22 cellular contexts compared by ENCODE assay signal in the genomic region with DNA sequence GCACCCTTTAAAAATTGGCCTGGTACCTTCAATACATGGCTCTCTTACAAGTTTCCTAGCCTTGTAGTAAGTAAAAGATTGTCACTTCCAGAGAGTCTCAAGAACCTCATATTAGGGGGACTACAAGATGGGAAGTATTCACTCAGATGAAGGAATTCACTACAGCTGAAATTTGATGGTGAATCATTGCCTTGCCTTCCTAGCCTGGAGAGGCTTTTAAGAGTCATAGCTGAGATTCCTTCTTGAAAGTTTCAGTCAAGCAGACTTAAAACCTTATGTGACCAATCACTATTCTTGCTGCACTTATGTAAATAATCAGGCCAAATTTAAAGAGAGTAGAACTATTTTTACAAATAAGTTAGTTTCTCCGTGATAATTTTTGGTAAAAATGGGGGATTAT.
"Had no signal": no experiment of that assay in that cellular context is flagged by ENCODE, and none has a peak within 500 bp of the region (broad histone marks: within the 10 kb centered on the region; RNA-seq: fewer than 3 reads in every experiment).

No MANE protein-coding gene starts in this region.

- H3K27ac ChIP-seq: heart right ventricle, sigmoid colon, thoracic aorta, upper lobe of left lung had no signal

- H3K4me3 ChIP-seq: heart right ventricle, sigmoid colon, thoracic aorta, upper lobe of left lung had no signal

- H3K36me3 ChIP-seq: heart right ventricle, sigmoid colon, thoracic aorta, upper lobe of left lung had no signal

- H3K27me3 Mint-ChIP-seq: activated CD4-positive, alpha-beta memory T cell treated with anti-CD3 and anti-CD28 coated beads for 36 hours; activated naive CD8-positive, alpha-beta T cell treated with anti-CD3 and anti-CD28 coated beads, Interleukin-2, amount 10 ng/mL, durations not matched to agents 7 days and 5 days; dendritic cell treated with granulocyte-macrophage colony-stimulating factor and Interleukin-4, amounts not matched to agents 40 ng/mL and 50 ng/mL, for 4 days; naive B cell; T-helper 17 cell had no signal

- H3K27me3 ChIP-seq: heart right ventricle, sigmoid colon, upper lobe of left lung had no signal

- H3K4me1 Mint-ChIP-seq: activated naive CD8-positive, alpha-beta T cell treated with anti-CD3 and anti-CD28 coated beads, Interleukin-2, amount 10 ng/mL, durations not matched to agents 7 days and 5 days; naive B cell; neural crest cell; T-helper 17 cell had no signal

- DNase-seq: activated CD4-positive, alpha-beta memory T cell treated with anti-CD3 and anti-CD28 coated beads for 36 hours; activated CD4-positive, alpha-beta T cell treated with anti-CD3 and anti-CD28 coated beads for 48 hours; activated effector memory CD4-positive, alpha-beta T cell treated with Interleukin-2 at 50 U/mL for 16 hours; activated naive CD4-positive, alpha-beta T cell treated with anti-CD3 and anti-CD28 coated beads for 36 hours; activated naive CD8-positive, alpha-beta T cell treated with anti-CD3 and anti-CD28 coated beads, Interleukin-2, amount 10 ng/mL, durations not matched to agents 7 days and 5 days; activated T-cell treated with anti-CD3 and anti-CD28 coated beads, Interleukin-2, amount 50 U/mL, for 48 hours; amygdala; effector CD4-positive, alpha-beta T cell; heart right ventricle; kidney glomerular epithelial cell; left ventricle myocardium superior; naive B cell; retina; sigmoid colon; stimulated activated CD4-positive, alpha-beta T cell treated with anti-CD3 and anti-CD28 coated beads, Interleukin-2, amount 100 ng/mL, for 48 hours; stimulated activated naive CD4-positive, alpha-beta T cell treated with Interleukin-2 at 50 U/mL for 16 hours; SW 1271; T-helper 17 cell; upper lobe of left lung had no signal

- H3K4me3 Mint-ChIP-seq: activated CD4-positive, alpha-beta memory T cell treated with anti-CD3 and anti-CD28 coated beads for 36 hours; activated naive CD4-positive, alpha-beta T cell treated with anti-CD3 and anti-CD28 coated beads for 36 hours; activated naive CD8-positive, alpha-beta T cell treated with anti-CD3 and anti-CD28 coated beads, Interleukin-2, amount 10 ng/mL, durations not matched to agents 7 days and 5 days; dendritic cell treated with granulocyte-macrophage colony-stimulating factor and Interleukin-4, amounts not matched to agents 40 ng/mL and 50 ng/mL, for 4 days; naive B cell; neural crest cell; T-helper 17 cell had no signal

- H3K36me3 Mint-ChIP-seq: activated CD4-positive, alpha-beta memory T cell treated with anti-CD3 and anti-CD28 coated beads for 36 hours; activated naive CD8-positive, alpha-beta T cell treated with anti-CD3 and anti-CD28 coated beads, Interleukin-2, amount 10 ng/mL, durations not matched to agents 7 days and 5 days; naive B cell had no signal

- H3K27ac Mint-ChIP-seq: activated CD4-positive, alpha-beta memory T cell treated with anti-CD3 and anti-CD28 coated beads for 36 hours; activated naive CD4-positive, alpha-beta T cell treated with anti-CD3 and anti-CD28 coated beads for 36 hours; activated naive CD8-positive, alpha-beta T cell treated with anti-CD3 and anti-CD28 coated beads, Interleukin-2, amount 10 ng/mL, durations not matched to agents 7 days and 5 days; dendritic cell treated with granulocyte-macrophage colony-stimulating factor and Interleukin-4, amounts not matched to agents 40 ng/mL and 50 ng/mL, for 4 days; naive B cell; T-helper 17 cell had no signal

- H3K4me1 ChIP-seq: heart right ventricle, sigmoid colon, upper lobe of left lung had no signal

- ATAC-seq: heart right ventricle, left ventricle myocardium superior, T-helper 17 cell had no signal

- H3K9me3 ChIP-seq: sigmoid colon, thoracic aorta, upper lobe of left lung had no signal
